2 cellular contexts compared by ENCODE assay signal in the genomic region with DNA sequence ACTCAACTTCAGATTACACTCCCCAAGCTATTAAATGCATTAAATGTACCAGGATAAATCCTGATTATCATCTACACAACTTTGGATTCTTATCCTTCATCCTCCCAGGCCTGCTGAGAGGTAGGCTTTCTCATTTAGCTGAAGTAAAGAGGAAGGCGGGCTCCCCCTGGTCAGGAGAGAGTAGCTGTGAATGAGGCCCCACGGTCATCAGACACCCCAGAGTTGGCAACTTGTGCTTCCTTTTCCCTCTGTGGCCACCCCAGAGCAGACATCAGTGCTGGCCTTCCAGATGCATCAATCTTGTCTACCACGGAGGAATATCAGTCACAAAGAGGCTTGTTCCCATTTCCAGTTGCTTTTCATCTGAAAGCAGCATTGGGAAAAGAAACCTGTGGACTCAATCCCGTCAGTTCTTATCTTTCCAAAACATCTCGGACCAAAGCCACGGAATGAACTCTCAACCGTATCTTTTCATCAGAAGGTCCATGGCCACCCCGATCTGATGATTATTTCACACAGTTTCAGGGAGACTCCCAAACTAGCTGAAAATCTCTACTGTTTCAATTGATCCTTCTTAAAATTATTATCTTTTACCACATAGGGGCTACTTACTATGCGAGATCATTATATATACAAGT.
TF ChIP-seq lines count a peak whose summit lies in the region.

No MANE protein-coding gene starts in this region.

TF ChIP-seq in GM23338, 12 proteins besides CTCF, POLR2A, EP300 and RAD21 (continued from another document):
- TF ChIP-seq, protein P1, sequence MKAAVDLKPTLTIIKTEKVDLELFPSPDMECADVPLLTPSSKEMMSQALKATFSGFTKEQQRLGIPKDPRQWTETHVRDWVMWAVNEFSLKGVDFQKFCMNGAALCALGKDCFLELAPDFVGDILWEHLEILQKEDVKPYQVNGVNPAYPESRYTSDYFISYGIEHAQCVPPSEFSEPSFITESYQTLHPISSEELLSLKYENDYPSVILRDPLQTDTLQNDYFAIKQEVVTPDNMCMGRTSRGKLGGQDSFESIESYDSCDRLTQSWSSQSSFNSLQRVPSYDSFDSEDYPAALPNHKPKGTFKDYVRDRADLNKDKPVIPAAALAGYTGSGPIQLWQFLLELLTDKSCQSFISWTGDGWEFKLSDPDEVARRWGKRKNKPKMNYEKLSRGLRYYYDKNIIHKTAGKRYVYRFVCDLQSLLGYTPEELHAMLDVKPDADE (IDR thresholded peaks at IDR 0.05), result no peak
- TF ChIP-seq ZNF331 (CRISPR knock-in tag; IDR thresholded peaks at IDR 0.05; ENCODE audit: low read depth) (no peak), POLR2AphosphoS5 (IDR thresholded peaks at IDR 0.05; ENCODE audit: low read depth) (no peak), EZH2phosphoT487 (IDR thresholded peaks at IDR 0.05; ENCODE audit: unreplicated experiment) (no peak), EZH2 (IDR thresholded peaks at IDR 0.05; ENCODE audit: low read depth, unreplicated experiment) (no peak)

TF ChIP-seq in K562, 482 proteins besides CTCF, POLR2A, EP300 and RAD21:
- TF ChIP-seq, protein P2, sequence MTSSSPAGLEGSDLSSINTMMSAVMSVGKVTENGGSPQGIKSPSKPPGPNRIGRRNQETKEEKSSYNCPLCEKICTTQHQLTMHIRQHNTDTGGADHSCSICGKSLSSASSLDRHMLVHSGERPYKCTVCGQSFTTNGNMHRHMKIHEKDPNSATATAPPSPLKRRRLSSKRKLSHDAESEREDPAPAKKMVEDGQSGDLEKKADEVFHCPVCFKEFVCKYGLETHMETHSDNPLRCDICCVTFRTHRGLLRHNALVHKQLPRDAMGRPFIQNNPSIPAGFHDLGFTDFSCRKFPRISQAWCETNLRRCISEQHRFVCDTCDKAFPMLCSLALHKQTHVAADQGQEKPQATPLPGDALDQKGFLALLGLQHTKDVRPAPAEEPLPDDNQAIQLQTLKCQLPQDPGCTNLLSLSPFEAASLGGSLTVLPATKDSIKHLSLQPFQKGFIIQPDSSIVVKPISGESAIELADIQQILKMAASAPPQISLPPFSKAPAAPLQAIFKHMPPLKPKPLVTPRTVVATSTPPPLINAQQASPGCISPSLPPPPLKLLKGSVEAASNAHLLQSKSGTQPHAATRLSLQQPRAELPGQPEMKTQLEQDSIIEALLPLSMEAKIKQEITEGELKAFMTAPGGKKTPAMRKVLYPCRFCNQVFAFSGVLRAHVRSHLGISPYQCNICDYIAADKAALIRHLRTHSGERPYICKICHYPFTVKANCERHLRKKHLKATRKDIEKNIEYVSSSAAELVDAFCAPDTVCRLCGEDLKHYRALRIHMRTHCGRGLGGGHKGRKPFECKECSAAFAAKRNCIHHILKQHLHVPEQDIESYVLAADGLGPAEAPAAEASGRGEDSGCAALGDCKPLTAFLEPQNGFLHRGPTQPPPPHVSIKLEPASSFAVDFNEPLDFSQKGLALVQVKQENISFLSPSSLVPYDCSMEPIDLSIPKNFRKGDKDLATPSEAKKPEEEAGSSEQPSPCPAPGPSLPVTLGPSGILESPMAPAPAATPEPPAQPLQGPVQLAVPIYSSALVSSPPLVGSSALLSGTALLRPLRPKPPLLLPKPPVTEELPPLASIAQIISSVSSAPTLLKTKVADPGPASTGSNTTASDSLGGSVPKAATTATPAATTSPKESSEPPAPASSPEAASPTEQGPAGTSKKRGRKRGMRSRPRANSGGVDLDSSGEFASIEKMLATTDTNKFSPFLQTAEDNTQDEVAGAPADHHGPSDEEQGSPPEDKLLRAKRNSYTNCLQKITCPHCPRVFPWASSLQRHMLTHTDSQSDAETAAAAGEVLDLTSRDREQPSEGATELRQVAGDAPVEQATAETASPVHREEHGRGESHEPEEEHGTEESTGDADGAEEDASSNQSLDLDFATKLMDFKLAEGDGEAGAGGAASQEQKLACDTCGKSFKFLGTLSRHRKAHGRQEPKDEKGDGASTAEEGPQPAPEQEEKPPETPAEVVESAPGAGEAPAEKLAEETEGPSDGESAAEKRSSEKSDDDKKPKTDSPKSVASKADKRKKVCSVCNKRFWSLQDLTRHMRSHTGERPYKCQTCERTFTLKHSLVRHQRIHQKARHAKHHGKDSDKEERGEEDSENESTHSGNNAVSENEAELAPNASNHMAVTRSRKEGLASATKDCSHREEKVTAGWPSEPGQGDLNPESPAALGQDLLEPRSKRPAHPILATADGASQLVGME (CRISPR knock-in tag; IDR thresholded peaks at IDR 0.05), result no peak
- TF ChIP-seq, protein P3, sequence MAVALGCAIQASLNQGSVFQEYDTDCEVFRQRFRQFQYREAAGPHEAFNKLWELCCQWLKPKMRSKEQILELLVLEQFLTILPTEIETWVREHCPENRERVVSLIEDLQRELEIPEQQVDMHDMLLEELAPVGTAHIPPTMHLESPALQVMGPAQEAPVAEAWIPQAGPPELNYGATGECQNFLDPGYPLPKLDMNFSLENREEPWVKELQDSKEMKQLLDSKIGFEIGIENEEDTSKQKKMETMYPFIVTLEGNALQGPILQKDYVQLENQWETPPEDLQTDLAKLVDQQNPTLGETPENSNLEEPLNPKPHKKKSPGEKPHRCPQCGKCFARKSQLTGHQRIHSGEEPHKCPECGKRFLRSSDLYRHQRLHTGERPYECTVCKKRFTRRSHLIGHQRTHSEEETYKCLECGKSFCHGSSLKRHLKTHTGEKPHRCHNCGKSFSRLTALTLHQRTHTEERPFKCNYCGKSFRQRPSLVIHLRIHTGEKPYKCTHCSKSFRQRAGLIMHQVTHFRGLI (CRISPR knock-in tag; IDR thresholded peaks at IDR 0.05), result no peak
- TF ChIP-seq ZFP1 (CRISPR knock-in tag; IDR thresholded peaks at IDR 0.05), result no peak
- TF ChIP-seq ZNF644 (tag; IDR thresholded peaks at IDR 0.05; ENCODE audit: low read depth), result no peak
- no peak for TF ChIP-seq ZNF146 (CRISPR knock-in tag; IDR thresholded peaks at IDR 0.05; ENCODE audit: unreplicated experiment)
- TF ChIP-seq, protein P4, sequence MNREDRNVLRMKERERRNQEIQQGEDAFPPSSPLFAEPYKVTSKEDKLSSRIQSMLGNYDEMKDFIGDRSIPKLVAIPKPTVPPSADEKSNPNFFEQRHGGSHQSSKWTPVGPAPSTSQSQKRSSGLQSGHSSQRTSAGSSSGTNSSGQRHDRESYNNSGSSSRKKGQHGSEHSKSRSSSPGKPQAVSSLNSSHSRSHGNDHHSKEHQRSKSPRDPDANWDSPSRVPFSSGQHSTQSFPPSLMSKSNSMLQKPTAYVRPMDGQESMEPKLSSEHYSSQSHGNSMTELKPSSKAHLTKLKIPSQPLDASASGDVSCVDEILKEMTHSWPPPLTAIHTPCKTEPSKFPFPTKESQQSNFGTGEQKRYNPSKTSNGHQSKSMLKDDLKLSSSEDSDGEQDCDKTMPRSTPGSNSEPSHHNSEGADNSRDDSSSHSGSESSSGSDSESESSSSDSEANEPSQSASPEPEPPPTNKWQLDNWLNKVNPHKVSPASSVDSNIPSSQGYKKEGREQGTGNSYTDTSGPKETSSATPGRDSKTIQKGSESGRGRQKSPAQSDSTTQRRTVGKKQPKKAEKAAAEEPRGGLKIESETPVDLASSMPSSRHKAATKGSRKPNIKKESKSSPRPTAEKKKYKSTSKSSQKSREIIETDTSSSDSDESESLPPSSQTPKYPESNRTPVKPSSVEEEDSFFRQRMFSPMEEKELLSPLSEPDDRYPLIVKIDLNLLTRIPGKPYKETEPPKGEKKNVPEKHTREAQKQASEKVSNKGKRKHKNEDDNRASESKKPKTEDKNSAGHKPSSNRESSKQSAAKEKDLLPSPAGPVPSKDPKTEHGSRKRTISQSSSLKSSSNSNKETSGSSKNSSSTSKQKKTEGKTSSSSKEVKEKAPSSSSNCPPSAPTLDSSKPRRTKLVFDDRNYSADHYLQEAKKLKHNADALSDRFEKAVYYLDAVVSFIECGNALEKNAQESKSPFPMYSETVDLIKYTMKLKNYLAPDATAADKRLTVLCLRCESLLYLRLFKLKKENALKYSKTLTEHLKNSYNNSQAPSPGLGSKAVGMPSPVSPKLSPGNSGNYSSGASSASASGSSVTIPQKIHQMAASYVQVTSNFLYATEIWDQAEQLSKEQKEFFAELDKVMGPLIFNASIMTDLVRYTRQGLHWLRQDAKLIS (CRISPR knock-in tag; IDR thresholded peaks at IDR 0.05), result no peak
- no peak for TF ChIP-seq HNRNPK (IDR thresholded peaks at IDR 0.05; ENCODE audit: low read depth, low read length, poor library complexity, severe bottlenecking)
- no peak for TF ChIP-seq KDM2B (CRISPR knock-in tag; IDR thresholded peaks at IDR 0.05)
- no peak for TF ChIP-seq ETV6 (IDR thresholded peaks at IDR 0.05; ENCODE audit: borderline replicate concordance in 1 of 2, low read depth in 2 of 2, low read length in 1 of 2)
- no peak for TF ChIP-seq ETV6 (CRISPR knock-in tag; IDR thresholded peaks at IDR 0.05; ENCODE audit: borderline replicate concordance)
- no peak for TF ChIP-seq TEAD4 (IDR thresholded peaks at IDR 0.05; ENCODE audit: low read length)
- no peak for TF ChIP-seq TEAD4 (CRISPR knock-in tag; IDR thresholded peaks at IDR 0.05; ENCODE audit: borderline replicate concordance)
- TF ChIP-seq, protein P5, sequence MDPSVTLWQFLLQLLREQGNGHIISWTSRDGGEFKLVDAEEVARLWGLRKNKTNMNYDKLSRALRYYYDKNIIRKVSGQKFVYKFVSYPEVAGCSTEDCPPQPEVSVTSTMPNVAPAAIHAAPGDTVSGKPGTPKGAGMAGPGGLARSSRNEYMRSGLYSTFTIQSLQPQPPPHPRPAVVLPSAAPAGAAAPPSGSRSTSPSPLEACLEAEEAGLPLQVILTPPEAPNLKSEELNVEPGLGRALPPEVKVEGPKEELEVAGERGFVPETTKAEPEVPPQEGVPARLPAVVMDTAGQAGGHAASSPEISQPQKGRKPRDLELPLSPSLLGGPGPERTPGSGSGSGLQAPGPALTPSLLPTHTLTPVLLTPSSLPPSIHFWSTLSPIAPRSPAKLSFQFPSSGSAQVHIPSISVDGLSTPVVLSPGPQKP (CRISPR knock-in tag; IDR thresholded peaks at IDR 0.05), result no peak
- no peak for TF ChIP-seq SRSF3 (IDR thresholded peaks at IDR 0.05; ENCODE audit: insufficient read depth, low read length)
- TF ChIP-seq, protein P6, sequence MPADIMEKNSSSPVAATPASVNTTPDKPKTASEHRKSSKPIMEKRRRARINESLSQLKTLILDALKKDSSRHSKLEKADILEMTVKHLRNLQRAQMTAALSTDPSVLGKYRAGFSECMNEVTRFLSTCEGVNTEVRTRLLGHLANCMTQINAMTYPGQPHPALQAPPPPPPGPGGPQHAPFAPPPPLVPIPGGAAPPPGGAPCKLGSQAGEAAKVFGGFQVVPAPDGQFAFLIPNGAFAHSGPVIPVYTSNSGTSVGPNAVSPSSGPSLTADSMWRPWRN (IDR thresholded peaks at IDR 0.05; ENCODE audit: low read depth), result no peak
- TF ChIP-seq ELF4 (CRISPR knock-in tag; IDR thresholded peaks at IDR 0.05), result no peak
- TF ChIP-seq TCFL5 (CRISPR knock-in tag; conservative IDR thresholded peaks at IDR 0.05), result no peak
